1 cellular context compared by ENCODE assay signal in genomic region chr19:57103573-57104277, GRCh38.
TF ChIP-seq lines count a peak whose summit lies in the region.

No MANE protein-coding gene starts in this region.

TF ChIP-seq in GM12878, 131 proteins besides CTCF, POLR2A, EP300 and RAD21 (continued from another document):
- TF ChIP-seq ATF3 (IDR thresholded peaks at IDR 0.05; ENCODE audit: borderline replicate concordance, extremely low read depth, low read depth, low read length) (no peak), CBX5 (IDR thresholded peaks at IDR 0.05; ENCODE audit: low read depth) (0 out of 2 replicates have a peak, but pooled peaks have one; percentile 22), SMC3 (IDR thresholded peaks at IDR 0.05; ENCODE audit: borderline replicate concordance, low read length) (peak; percentile 51; the same call in 1 of the 2 replicates), MLLT1 (IDR thresholded peaks at IDR 0.05) (no peak)
TF ChIP-seq in GM12878: peak in this region for 3.
